ENCODE assay signal across 1 cellular context in genomic region chr19:16495982-16496612, GRCh38.
TF ChIP-seq lines count a peak whose summit lies in the region.

TSS of gene C19orf44 (plus strand) at chr19:16496394. CDS start at chr19:16500793, 4,399 bp downstream.
TSS of gene CALR3 (minus strand) at chr19:16496167. CDS start at chr19:16496129, 38 bp downstream.

TF ChIP-seq in K562, 482 proteins besides CTCF, POLR2A, EP300 and RAD21 (continued from another document and continues in another):
- TF ChIP-seq ZNF318 (IDR thresholded peaks at IDR 0.05; ENCODE audit: borderline replicate concordance in 1 of 2, low read depth in 1 of 2): no peak
- no peak for TF ChIP-seq KLF10 (CRISPR knock-in tag; IDR thresholded peaks at IDR 0.05)
- peak; percentile 49; the same call in 1 of the 2 replicates for TF ChIP-seq ZBTB12 (CRISPR knock-in tag; IDR thresholded peaks at IDR 0.05)
- TF ChIP-seq HEY1 (CRISPR knock-in tag; IDR thresholded peaks at IDR 0.05; ENCODE audit: borderline replicate concordance): no peak
- no peak for TF ChIP-seq ILK (tag; IDR thresholded peaks at IDR 0.05; ENCODE audit: borderline replicate concordance, low read depth)
- TF ChIP-seq ZNF785 (CRISPR knock-in tag; IDR thresholded peaks at IDR 0.05): no peak
- TF ChIP-seq XRCC3 (IDR thresholded peaks at IDR 0.05): no peak
- TF ChIP-seq ZNF445 (CRISPR knock-in tag; IDR thresholded peaks at IDR 0.05; ENCODE audit: low read depth): no peak
- no peak for TF ChIP-seq BCLAF1 (IDR thresholded peaks at IDR 0.05; ENCODE audit: borderline replicate concordance in 1 of 2, control insufficient read depth in 1 of 2, low read depth in 2 of 2, low read length in 1 of 2)
- TF ChIP-seq ZNF644 (tag; IDR thresholded peaks at IDR 0.05; ENCODE audit: low read depth): peak; percentile 98
- no peak for TF ChIP-seq PATZ1 (CRISPR knock-in tag; IDR thresholded peaks at IDR 0.05; ENCODE audit: borderline replicate concordance)
- no peak for TF ChIP-seq ZNF561 (CRISPR knock-in tag; conservative IDR thresholded peaks at IDR 0.05)
- TF ChIP-seq AFF1 (IDR thresholded peaks at IDR 0.05; ENCODE audit: low read depth in 1 of 2, partially characterized antibody in 2 of 2): peak; percentile 46 to 100
- no peak for TF ChIP-seq HNRNPK (IDR thresholded peaks at IDR 0.05; ENCODE audit: low read depth, low read length, poor library complexity, severe bottlenecking)
- TF ChIP-seq ZNF740 (CRISPR knock-in tag; IDR thresholded peaks at IDR 0.05): peak; percentile 66; the same call in 1 of the 2 replicates
- peak in 1 of 2 experiments; percentile 76; a peak in 1 of 4 replicates for TF ChIP-seq ZNF740 (tag; IDR thresholded peaks at IDR 0.05)
- TF ChIP-seq ZBTB2 (IDR thresholded peaks at IDR 0.05): no peak
- TF ChIP-seq THRB (CRISPR knock-in tag; conservative IDR thresholded peaks at IDR 0.05): no peak
- no peak for TF ChIP-seq FOXO4 (CRISPR knock-in tag; IDR thresholded peaks at IDR 0.05)
- TF ChIP-seq JUND (IDR thresholded peaks at IDR 0.05; ENCODE audit: borderline replicate concordance, low read depth, low read length): peak; percentile 70; the same call in 1 of the 2 replicates
- peak; percentile 31; the same call in 1 of the 3 replicates for TF ChIP-seq JUND (tag; IDR thresholded peaks at IDR 0.05; ENCODE audit: borderline replicate concordance, low read depth, low read length)
- TF ChIP-seq ZNF280A (IDR thresholded peaks at IDR 0.05; ENCODE audit: low read depth, partially characterized antibody): no peak
- no peak for TF ChIP-seq SMARCC2 (IDR thresholded peaks at IDR 0.05; ENCODE audit: low read depth)
